Comparison of ENCODE assay signal across 1 cellular context in the genomic region with DNA sequence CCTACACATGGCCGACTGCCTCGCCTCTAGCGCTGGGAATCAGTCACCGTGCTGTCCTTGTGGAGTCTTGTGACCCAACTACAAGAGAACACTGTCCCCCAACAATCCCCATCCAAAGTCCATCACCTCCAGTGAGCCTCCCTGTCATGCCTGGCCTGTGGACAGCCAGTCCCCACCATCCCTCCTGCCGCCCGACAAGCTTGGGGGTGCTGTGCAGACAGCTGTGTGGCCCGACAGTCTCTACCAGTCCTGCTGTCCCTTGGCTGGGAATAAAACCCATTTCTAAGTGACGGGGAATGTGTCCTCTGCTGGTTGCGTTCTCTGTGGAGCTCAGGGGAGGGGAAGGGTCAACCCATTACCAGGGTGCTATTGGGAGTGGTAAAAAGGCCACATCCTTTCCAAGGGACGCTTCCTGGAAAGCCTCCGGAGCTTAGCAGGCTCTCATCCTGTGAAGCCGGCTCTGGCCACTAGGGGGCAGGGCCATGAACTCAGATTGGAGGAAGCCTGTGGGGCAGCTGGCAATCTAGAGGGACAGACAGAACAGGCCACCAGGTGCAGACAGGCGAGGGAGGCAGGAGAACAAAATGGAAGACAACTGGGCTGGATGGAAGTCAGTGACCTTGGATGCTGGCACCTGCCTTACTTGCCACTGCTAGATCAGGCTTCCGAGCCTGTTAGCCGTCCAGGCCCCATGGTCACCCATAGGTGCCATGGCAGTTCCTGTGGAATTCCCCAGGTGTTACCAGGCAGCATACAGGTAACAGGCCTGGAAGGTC.
TF ChIP-seq lines count a peak whose summit lies in the region.

No MANE protein-coding gene starts in this region.

TF ChIP-seq in GM23338, 12 proteins besides CTCF, POLR2A, EP300 and RAD21:
- TF ChIP-seq, protein P1, sequence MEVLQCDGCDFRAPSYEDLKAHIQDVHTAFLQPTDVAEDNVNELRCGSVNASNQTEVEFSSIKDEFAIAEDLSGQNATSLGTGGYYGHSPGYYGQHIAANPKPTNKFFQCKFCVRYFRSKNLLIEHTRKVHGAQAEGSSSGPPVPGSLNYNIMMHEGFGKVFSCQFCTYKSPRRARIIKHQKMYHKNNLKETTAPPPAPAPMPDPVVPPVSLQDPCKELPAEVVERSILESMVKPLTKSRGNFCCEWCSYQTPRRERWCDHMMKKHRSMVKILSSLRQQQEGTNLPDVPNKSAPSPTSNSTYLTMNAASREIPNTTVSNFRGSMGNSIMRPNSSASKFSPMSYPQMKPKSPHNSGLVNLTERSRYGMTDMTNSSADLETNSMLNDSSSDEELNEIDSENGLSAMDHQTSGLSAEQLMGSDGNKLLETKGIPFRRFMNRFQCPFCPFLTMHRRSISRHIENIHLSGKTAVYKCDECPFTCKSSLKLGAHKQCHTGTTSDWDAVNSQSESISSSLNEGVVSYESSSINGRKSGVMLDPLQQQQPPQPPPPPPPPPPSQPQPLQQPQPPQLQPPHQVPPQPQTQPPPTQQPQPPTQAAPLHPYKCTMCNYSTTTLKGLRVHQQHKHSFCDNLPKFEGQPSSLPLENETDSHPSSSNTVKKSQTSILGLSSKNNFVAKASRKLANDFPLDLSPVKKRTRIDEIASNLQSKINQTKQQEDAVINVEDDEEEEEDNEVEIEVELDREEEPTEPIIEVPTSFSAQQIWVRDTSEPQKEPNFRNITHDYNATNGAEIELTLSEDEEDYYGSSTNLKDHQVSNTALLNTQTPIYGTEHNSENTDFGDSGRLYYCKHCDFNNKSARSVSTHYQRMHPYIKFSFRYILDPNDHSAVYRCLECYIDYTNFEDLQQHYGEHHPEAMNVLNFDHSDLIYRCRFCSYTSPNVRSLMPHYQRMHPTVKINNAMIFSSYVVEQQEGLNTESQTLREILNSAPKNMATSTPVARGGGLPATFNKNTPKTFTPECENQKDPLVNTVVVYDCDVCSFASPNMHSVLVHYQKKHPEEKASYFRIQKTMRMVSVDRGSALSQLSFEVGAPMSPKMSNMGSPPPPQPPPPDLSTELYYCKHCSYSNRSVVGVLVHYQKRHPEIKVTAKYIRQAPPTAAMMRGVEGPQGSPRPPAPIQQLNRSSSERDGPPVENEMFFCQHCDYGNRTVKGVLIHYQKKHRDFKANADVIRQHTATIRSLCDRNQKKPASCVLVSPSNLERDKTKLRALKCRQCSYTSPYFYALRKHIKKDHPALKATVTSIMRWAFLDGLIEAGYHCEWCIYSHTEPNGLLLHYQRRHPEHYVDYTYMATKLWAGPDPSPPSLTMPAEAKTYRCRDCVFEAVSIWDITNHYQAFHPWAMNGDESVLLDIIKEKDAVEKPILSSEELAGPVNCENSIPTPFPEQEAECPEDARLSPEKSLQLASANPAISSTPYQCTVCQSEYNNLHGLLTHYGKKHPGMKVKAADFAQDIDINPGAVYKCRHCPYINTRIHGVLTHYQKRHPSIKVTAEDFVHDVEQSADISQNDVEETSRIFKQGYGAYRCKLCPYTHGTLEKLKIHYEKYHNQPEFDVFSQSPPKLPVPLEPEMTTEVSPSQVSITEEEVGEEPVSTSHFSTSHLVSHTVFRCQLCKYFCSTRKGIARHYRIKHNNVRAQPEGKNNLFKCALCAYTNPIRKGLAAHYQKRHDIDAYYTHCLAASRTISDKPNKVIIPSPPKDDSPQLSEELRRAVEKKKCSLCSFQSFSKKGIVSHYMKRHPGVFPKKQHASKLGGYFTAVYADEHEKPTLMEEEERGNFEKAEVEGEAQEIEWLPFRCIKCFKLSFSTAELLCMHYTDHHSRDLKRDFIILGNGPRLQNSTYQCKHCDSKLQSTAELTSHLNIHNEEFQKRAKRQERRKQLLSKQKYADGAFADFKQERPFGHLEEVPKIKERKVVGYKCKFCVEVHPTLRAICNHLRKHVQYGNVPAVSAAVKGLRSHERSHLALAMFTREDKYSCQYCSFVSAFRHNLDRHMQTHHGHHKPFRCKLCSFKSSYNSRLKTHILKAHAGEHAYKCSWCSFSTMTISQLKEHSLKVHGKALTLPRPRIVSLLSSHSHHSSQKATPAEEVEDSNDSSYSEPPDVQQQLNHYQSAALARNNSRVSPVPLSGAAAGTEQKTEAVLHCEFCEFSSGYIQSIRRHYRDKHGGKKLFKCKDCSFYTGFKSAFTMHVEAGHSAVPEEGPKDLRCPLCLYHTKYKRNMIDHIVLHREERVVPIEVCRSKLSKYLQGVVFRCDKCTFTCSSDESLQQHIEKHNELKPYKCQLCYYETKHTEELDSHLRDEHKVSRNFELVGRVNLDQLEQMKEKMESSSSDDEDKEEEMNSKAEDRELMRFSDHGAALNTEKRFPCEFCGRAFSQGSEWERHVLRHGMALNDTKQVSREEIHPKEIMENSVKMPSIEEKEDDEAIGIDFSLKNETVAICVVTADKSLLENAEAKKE (CRISPR knock-in tag; IDR thresholded peaks at IDR 0.05), result 0 out of 2 replicates have a peak, but pooled peaks have one; percentile 57
- no peak for TF ChIP-seq ZNF114 (CRISPR knock-in tag; IDR thresholded peaks at IDR 0.05)
- TF ChIP-seq, protein P2, sequence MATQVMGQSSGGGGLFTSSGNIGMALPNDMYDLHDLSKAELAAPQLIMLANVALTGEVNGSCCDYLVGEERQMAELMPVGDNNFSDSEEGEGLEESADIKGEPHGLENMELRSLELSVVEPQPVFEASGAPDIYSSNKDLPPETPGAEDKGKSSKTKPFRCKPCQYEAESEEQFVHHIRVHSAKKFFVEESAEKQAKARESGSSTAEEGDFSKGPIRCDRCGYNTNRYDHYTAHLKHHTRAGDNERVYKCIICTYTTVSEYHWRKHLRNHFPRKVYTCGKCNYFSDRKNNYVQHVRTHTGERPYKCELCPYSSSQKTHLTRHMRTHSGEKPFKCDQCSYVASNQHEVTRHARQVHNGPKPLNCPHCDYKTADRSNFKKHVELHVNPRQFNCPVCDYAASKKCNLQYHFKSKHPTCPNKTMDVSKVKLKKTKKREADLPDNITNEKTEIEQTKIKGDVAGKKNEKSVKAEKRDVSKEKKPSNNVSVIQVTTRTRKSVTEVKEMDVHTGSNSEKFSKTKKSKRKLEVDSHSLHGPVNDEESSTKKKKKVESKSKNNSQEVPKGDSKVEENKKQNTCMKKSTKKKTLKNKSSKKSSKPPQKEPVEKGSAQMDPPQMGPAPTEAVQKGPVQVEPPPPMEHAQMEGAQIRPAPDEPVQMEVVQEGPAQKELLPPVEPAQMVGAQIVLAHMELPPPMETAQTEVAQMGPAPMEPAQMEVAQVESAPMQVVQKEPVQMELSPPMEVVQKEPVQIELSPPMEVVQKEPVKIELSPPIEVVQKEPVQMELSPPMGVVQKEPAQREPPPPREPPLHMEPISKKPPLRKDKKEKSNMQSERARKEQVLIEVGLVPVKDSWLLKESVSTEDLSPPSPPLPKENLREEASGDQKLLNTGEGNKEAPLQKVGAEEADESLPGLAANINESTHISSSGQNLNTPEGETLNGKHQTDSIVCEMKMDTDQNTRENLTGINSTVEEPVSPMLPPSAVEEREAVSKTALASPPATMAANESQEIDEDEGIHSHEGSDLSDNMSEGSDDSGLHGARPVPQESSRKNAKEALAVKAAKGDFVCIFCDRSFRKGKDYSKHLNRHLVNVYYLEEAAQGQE (IDR thresholded peaks at IDR 0.05; ENCODE audit: unreplicated experiment), result no peak
